In the genomic region with DNA sequence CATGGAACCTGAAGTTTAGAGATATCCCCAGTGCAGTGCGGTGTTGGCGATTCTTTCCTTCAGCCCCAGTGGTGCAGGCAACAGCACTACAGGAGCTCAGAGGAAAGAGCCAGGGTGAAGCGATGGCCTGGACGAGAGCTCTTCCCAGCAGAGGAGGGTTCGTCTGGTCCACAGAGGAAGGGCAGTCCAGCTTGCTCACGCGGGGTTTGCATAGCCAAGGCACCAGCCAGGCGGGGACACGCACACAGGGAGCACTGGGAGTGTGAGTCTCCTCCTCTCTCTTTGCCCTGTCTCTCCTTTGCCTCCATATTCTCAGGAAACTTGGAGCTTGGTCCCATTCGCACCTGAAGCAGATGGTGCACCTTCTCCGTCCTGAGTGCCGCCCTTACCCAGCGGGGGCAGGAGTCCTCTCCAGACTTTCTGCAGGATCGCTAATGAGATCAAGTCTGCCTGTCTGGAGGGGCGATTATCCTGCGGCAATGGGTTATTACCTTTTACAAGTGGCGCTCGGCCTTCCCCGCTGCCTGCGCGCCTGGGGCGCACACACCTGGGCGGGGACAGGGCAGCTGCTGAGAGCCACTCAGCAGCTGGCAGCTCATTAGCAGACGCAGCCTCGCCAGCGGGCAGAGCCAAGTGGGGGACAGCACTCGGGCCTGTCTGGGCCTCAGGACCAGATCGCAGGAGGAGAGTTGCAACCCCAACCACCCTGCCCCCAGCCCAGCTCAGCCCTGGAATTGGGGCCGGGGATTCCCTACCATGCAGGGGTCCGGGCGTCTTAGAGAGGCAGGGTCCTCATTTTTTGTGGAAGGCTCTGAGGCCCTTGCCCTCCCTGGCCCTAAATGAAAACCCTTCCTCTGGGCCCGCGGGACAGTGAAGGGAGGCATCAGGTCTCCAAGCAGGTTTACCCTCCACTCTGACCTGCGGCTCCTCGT, we compare ENCODE assay signal across 13 cellular contexts.
A peak's percentile ranks its signal among the peaks of the same experiment; 100 is the strongest.
DNase-seq lines count a peak whose midpoint lies in the region; ATAC-seq and TF ChIP-seq lines count a peak whose summit lies in the region.
"Had no signal": no experiment of that assay in that cellular context is flagged by ENCODE, and none has a peak within 500 bp of the region (broad histone marks: within the 10 kb centered on the region; RNA-seq: fewer than 3 reads in every experiment).

No MANE protein-coding gene starts in this region.

- H3K27me3 Mint-ChIP-seq in activated naive CD4-positive, alpha-beta T cell treated with anti-CD3 and anti-CD28 coated beads, Interleukin-2, amount 10 ng/mL, durations not matched to agents 7 days and 5 days: peaks cover 56% of the 10 kb centered on the region
- H3K27me3 Mint-ChIP-seq: activated CD4-positive, alpha-beta T cell treated with anti-CD3 and anti-CD28 coated beads for 36 hours had no signal

- peak; percentile 55 for DNase-seq in activated effector memory CD4-positive, alpha-beta T cell treated with anti-CD3 and anti-CD28 coated beads, Interleukin-2, amount 50 U/mL, for 16 hours
- no peak for DNase-seq in activated effector memory CD4-positive, alpha-beta T cell treated with Interleukin-2 at 50 U/mL for 16 hours
- DNase-seq in NCI-H2107 treated with DMSO at 0.1 percent for 48 hours (lab: John Stamatoyannopoulos, UW; ENCODE audit: unreplicated experiment) (peak; percentile 22), testis (peak; percentile 4), activated gamma-delta T cell treated with Interleukin-2 at 50 U/mL for 16 hours (no peak)
- peak; percentile 47 for DNase-seq in activated CD8-positive, alpha-beta memory T cell treated with anti-CD3 and anti-CD28 coated beads, Interleukin-2, amount 50 U/mL, for 48 hours
- no peak for DNase-seq in activated naive CD4-positive, alpha-beta T cell treated with anti-CD3 and anti-CD28 coated beads, Interleukin-2, amount 10 ng/mL, durations not matched to agents 7 days and 5 days
- DNase-seq: C1 segment of cervical spinal cord had no signal

- TF ChIP-seq POLR2A in testis (IDR thresholded peaks at IDR 0.05): no peak

- H3K4me3 ChIP-seq in testis: peak overlapping the region in 1 of 2 donors; percentile 29
- H3K4me3 ChIP-seq: adrenal gland, dorsolateral prefrontal cortex, SJSA1 had no signal

- no peaks in the 10 kb centered on the region for H3K36me3 Mint-ChIP-seq in activated naive CD4-positive, alpha-beta T cell treated with anti-CD3 and anti-CD28 coated beads, Interleukin-2, amount 10 ng/mL, durations not matched to agents 7 days and 5 days

- no peaks in the 10 kb centered on the region for H3K36me3 ChIP-seq in testis (ENCODE audit: low read depth, missing control alignments)
- H3K36me3 ChIP-seq: adrenal gland, SJSA1 had no signal

- CTCF ChIA-PET in activated naive CD4-positive, alpha-beta T cell treated with anti-CD3 and anti-CD28 coated beads, Interleukin-2, amount 10 ng/mL, durations not matched to agents 7 days and 5 days (lab: Charles Lee): no interaction called here

- no peak overlapping the region for H3K27ac Mint-ChIP-seq in activated naive CD4-positive, alpha-beta T cell treated with anti-CD3 and anti-CD28 coated beads, Interleukin-2, amount 10 ng/mL, durations not matched to agents 7 days and 5 days
- H3K27ac Mint-ChIP-seq: activated CD4-positive, alpha-beta T cell treated with anti-CD3 and anti-CD28 coated beads for 36 hours had no signal

- H3K9me3 ChIP-seq in testis: no peaks in the 10 kb centered on the region
- H3K9me3 ChIP-seq: adrenal gland, SJSA1 had no signal

- no peak overlapping the region for H3K4me3 Mint-ChIP-seq in activated naive CD4-positive, alpha-beta T cell treated with anti-CD3 and anti-CD28 coated beads, Interleukin-2, amount 10 ng/mL, durations not matched to agents 7 days and 5 days
- H3K4me3 Mint-ChIP-seq: activated CD4-positive, alpha-beta T cell treated with anti-CD3 and anti-CD28 coated beads for 36 hours had no signal

- no peaks in the 10 kb centered on the region for H3K4me1 ChIP-seq in testis

- ATAC-seq in GM18873 (IDR thresholded peaks at IDR 0.05; ENCODE audit: low FRiP score, unreplicated experiment): no peak
- ATAC-seq: activated CD4-positive, alpha-beta T cell treated with anti-CD3 and anti-CD28 coated beads for 36 hours had no signal

- no peaks in the 10 kb centered on the region for H3K27me3 ChIP-seq in testis
- H3K27me3 ChIP-seq: SJSA1 had no signal

- H3K27ac ChIP-seq in testis: no peak overlapping the region
- H3K27ac ChIP-seq: adrenal gland, dorsolateral prefrontal cortex, SJSA1 had no signal

- WGBS in testis, 2 donors: 54 to 63% methylated on average over 9 to 32 of the region's 35 CpGs

- H3K4me1 Mint-ChIP-seq in activated naive CD4-positive, alpha-beta T cell treated with anti-CD3 and anti-CD28 coated beads, Interleukin-2, amount 10 ng/mL, durations not matched to agents 7 days and 5 days: peaks cover 70% of the 10 kb centered on the region

- H3K9me3 Mint-ChIP-seq in activated naive CD4-positive, alpha-beta T cell treated with anti-CD3 and anti-CD28 coated beads, Interleukin-2, amount 10 ng/mL, durations not matched to agents 7 days and 5 days: no peaks in the 10 kb centered on the region

- intact Hi-C loops in testis (cut with DNase I; ENCODE audit: low total_unique reads): no loop called here

- TF ChIP-seq CTCF in testis (IDR thresholded peaks at IDR 0.05): no peak

Comparison
In these comparisons a context has a peak if more than half of its experiments do, and no peak if none do; other contexts are left out.
1. DNase-seq: peak in activated effector memory CD4-positive, alpha-beta T cell treated with anti-CD3 and anti-CD28 coated beads, Interleukin-2, amount 50 U/mL, for 16 hours (single experiment), NCI-H2107 treated with DMSO at 0.1 percent for 48 hours (single experiment), activated CD8-positive, alpha-beta memory T cell treated with anti-CD3 and anti-CD28 coated beads, Interleukin-2, amount 50 U/mL, for 48 hours (single experiment) and testis (single experiment); none in activated effector memory CD4-positive, alpha-beta T cell treated with Interleukin-2 at 50 U/mL for 16 hours (single experiment), activated naive CD4-positive, alpha-beta T cell treated with anti-CD3 and anti-CD28 coated beads, Interleukin-2, amount 10 ng/mL, durations not matched to agents 7 days and 5 days (single experiment) and activated gamma-delta T cell treated with Interleukin-2 at 50 U/mL for 16 hours (single experiment).